ENCODE assay signal across 1 cellular context in the genomic region with DNA sequence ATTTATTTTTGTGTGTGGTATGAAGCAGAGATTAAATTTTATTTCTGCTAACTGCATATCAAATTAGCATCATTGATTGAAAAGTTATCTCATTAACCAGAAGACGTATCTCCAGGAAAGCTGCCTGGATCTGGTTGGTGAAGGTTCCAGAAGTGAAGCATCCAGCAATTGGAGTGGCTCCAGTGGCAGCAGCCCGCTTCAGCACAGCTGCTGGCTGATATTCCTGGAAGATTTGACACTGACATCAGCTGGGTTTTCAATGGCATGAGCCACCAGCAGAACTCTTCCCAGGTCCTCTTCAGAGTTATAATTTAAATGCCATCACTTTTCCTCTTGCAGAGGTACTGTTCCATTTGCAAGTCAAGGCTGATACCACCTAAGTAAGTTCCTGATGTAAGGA.
TF ChIP-seq lines count a peak whose summit lies in the region.

No MANE protein-coding gene starts in this region.

TF ChIP-seq in H1, 55 proteins besides CTCF, POLR2A, EP300 and RAD21 (continued from another document):
- no peak for TF ChIP-seq BRCA1 (IDR thresholded peaks at IDR 0.05; ENCODE audit: low read depth, low read length)
- no peak for TF ChIP-seq RBBP5 (IDR thresholded peaks at IDR 0.05; ENCODE audit: borderline replicate concordance, low read depth, low read length)
- no peak for TF ChIP-seq SRF (IDR thresholded peaks at IDR 0.05; ENCODE audit: low read depth, low read length)
- TF ChIP-seq TAF1 (IDR thresholded peaks at IDR 0.05; ENCODE audit: low read depth, low read length): no peak
- TF ChIP-seq, protein P1, sequence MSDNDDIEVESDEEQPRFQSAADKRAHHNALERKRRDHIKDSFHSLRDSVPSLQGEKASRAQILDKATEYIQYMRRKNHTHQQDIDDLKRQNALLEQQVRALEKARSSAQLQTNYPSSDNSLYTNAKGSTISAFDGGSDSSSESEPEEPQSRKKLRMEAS (IDR thresholded peaks at IDR 0.05): no peak
- TF ChIP-seq CBX8 (IDR thresholded peaks at IDR 0.05; ENCODE audit: borderline replicate concordance, low read depth, low read length): no peak
